29 cellular contexts compared by ENCODE assay signal in genomic region chr9:116760636-116761035, GRCh38.
"Had no signal": no experiment of that assay in that cellular context is flagged by ENCODE, and none has a peak within 500 bp of the region (broad histone marks: within the 10 kb centered on the region; RNA-seq: fewer than 3 reads in every experiment).

No MANE protein-coding gene starts in this region.

- H3K36me3 Mint-ChIP-seq: activated naive CD4-positive, alpha-beta T cell treated with anti-CD3 and anti-CD28 coated beads, Interleukin-2, amount 10 ng/mL, durations not matched to agents 7 days and 5 days; activated naive CD8-positive, alpha-beta T cell treated with anti-CD3 and anti-CD28 coated beads, Interleukin-2, amount 10 ng/mL, durations not matched to agents 7 days and 5 days had no signal

- H3K4me1 Mint-ChIP-seq: activated CD4-positive, alpha-beta memory T cell treated with anti-CD3 and anti-CD28 coated beads, Interleukin-2, amount 10 ng/mL, durations not matched to agents 7 days and 5 days; activated CD4-positive, alpha-beta T cell treated with anti-CD3 and anti-CD28 coated beads, Interleukin-2, amount 10 ng/mL, durations not matched to agents 7 days and 5 days; activated naive CD4-positive, alpha-beta T cell treated with anti-CD3 and anti-CD28 coated beads, Interleukin-2, amount 10 ng/mL, durations not matched to agents 7 days and 5 days; activated naive CD8-positive, alpha-beta T cell treated with anti-CD3 and anti-CD28 coated beads, Interleukin-2, amount 10 ng/mL, durations not matched to agents 7 days and 5 days; central memory CD8-positive, alpha-beta T cell had no signal

- ATAC-seq: activated naive CD4-positive, alpha-beta T cell treated with anti-CD3 and anti-CD28 coated beads, Interleukin-2, amount 50 U/mL, for 72 hours; activated T-cell treated with anti-CD3 and anti-CD28 coated beads, Interleukin-2, amount 50 U/mL, for 72 hours; esophagus mucosa; foreskin keratinocyte; gastrocnemius medialis; heart right ventricle had no signal

- H3K27ac ChIP-seq: brain microvascular endothelial cell, coronary artery, dorsolateral prefrontal cortex, epithelial cell of prostate, foreskin keratinocyte, gastrocnemius medialis, heart right ventricle, hepatocyte had no signal

- H2AFZ ChIP-seq: hepatocyte had no signal

- H3K79me2 ChIP-seq: hepatocyte had no signal

- H3K9me3 Mint-ChIP-seq: activated CD4-positive, alpha-beta memory T cell treated with anti-CD3 and anti-CD28 coated beads, Interleukin-2, amount 10 ng/mL, durations not matched to agents 7 days and 5 days; activated CD4-positive, alpha-beta T cell treated with anti-CD3 and anti-CD28 coated beads, Interleukin-2, amount 10 ng/mL, durations not matched to agents 7 days and 5 days; activated naive CD4-positive, alpha-beta T cell treated with anti-CD3 and anti-CD28 coated beads, Interleukin-2, amount 10 ng/mL, durations not matched to agents 7 days and 5 days; central memory CD8-positive, alpha-beta T cell had no signal

- H3K4me3 Mint-ChIP-seq: activated CD4-positive, alpha-beta memory T cell treated with anti-CD3 and anti-CD28 coated beads, Interleukin-2, amount 10 ng/mL, durations not matched to agents 7 days and 5 days; activated CD4-positive, alpha-beta T cell treated with anti-CD3 and anti-CD28 coated beads, Interleukin-2, amount 10 ng/mL, durations not matched to agents 7 days and 5 days; activated naive CD4-positive, alpha-beta T cell treated with anti-CD3 and anti-CD28 coated beads, Interleukin-2, amount 10 ng/mL, durations not matched to agents 7 days and 5 days; activated naive CD8-positive, alpha-beta T cell treated with anti-CD3 and anti-CD28 coated beads, Interleukin-2, amount 10 ng/mL, durations not matched to agents 7 days and 5 days; activated T-cell treated with anti-CD3 and anti-CD28 coated beads, Interleukin-2, amount 50 U/mL, for 24 hours; activated T-cell treated with anti-CD3 and anti-CD28 coated beads, Interleukin-2, amount 50 U/mL, for 72 hours; central memory CD8-positive, alpha-beta T cell; dendritic cell treated with granulocyte-macrophage colony-stimulating factor and Interleukin-4, amounts not matched to agents 40 ng/mL and 50 ng/mL, for 4 days; endodermal cell had no signal

- H3K27me3 ChIP-seq: brain microvascular endothelial cell, dorsolateral prefrontal cortex, gastrocnemius medialis, hepatocyte had no signal

- DNase-seq: activated CD4-positive, alpha-beta memory T cell treated with anti-CD3 and anti-CD28 coated beads, Interleukin-2, amount 10 ng/mL, durations not matched to agents 7 days and 5 days; activated CD4-positive, alpha-beta T cell treated with anti-CD3 and anti-CD28 coated beads for 1 hour; activated CD4-positive, alpha-beta T cell treated with anti-CD3 and anti-CD28 coated beads for 4 hours; activated CD4-positive, alpha-beta T cell treated with anti-CD3 and anti-CD28 coated beads, Interleukin-2, amount 10 ng/mL, durations not matched to agents 7 days and 5 days; activated CD4-positive, alpha-beta T cell treated with anti-CD3 and anti-CD28 coated beads, Interleukin-2, amount 50 U/mL, for 4 hours; activated CD8-positive, alpha-beta memory T cell treated with anti-CD3 and anti-CD28 coated beads, Interleukin-2, amount 50 U/mL, for 48 hours; activated gamma-delta T cell; activated naive CD4-positive, alpha-beta T cell; activated naive CD4-positive, alpha-beta T cell treated with anti-CD3 and anti-CD28 coated beads, Interleukin-2, amount 10 ng/mL, durations not matched to agents 7 days and 5 days; activated naive CD8-positive, alpha-beta T cell treated with anti-CD3 and anti-CD28 coated beads, Interleukin-2, amount 10 ng/mL, durations not matched to agents 7 days and 5 days; activated T-cell treated with anti-CD3 and anti-CD28 coated beads for 4 hours; activated T-cell treated with anti-CD3 and anti-CD28 coated beads, Interleukin-2, amount 50 U/mL, for 24 hours; activated T-cell treated with anti-CD3 and anti-CD28 coated beads, Interleukin-2, amount 50 U/mL, for 72 hours; brain microvascular endothelial cell; dorsolateral prefrontal cortex; effector memory CD4-positive, alpha-beta T cell; endodermal cell; foreskin keratinocyte; gastrocnemius medialis; glutamatergic neuron; heart right ventricle; T-helper 2 cell had no signal

- H3K27me3 Mint-ChIP-seq: activated CD4-positive, alpha-beta memory T cell treated with anti-CD3 and anti-CD28 coated beads, Interleukin-2, amount 10 ng/mL, durations not matched to agents 7 days and 5 days; activated CD4-positive, alpha-beta T cell treated with anti-CD3 and anti-CD28 coated beads, Interleukin-2, amount 10 ng/mL, durations not matched to agents 7 days and 5 days; activated naive CD4-positive, alpha-beta T cell treated with anti-CD3 and anti-CD28 coated beads, Interleukin-2, amount 10 ng/mL, durations not matched to agents 7 days and 5 days had no signal

- H3K4me1 ChIP-seq: foreskin keratinocyte, gastrocnemius medialis, heart right ventricle had no signal

- H3K27ac Mint-ChIP-seq: activated CD4-positive, alpha-beta memory T cell treated with anti-CD3 and anti-CD28 coated beads, Interleukin-2, amount 10 ng/mL, durations not matched to agents 7 days and 5 days; activated CD4-positive, alpha-beta T cell treated with anti-CD3 and anti-CD28 coated beads, Interleukin-2, amount 10 ng/mL, durations not matched to agents 7 days and 5 days; activated naive CD4-positive, alpha-beta T cell treated with anti-CD3 and anti-CD28 coated beads, Interleukin-2, amount 10 ng/mL, durations not matched to agents 7 days and 5 days; activated naive CD4-positive, alpha-beta T cell treated with anti-CD3 and anti-CD28 coated beads, Interleukin-2, amount 50 U/mL, for 72 hours; activated naive CD8-positive, alpha-beta T cell treated with anti-CD3 and anti-CD28 coated beads, Interleukin-2, amount 10 ng/mL, durations not matched to agents 7 days and 5 days; activated T-cell treated with anti-CD3 and anti-CD28 coated beads, Interleukin-2, amount 50 U/mL, for 24 hours; activated T-cell treated with anti-CD3 and anti-CD28 coated beads, Interleukin-2, amount 50 U/mL, for 72 hours; dendritic cell treated with granulocyte-macrophage colony-stimulating factor and Interleukin-4, amounts not matched to agents 40 ng/mL and 50 ng/mL, for 4 days; endodermal cell had no signal

- H3K4me2 ChIP-seq: hepatocyte had no signal

- H3K36me3 ChIP-seq: brain microvascular endothelial cell, gastrocnemius medialis, heart right ventricle had no signal

- H3K9me3 ChIP-seq: gastrocnemius medialis had no signal

- H3K4me3 ChIP-seq: coronary artery, dorsolateral prefrontal cortex, gastrocnemius medialis, heart right ventricle, hepatocyte had no signal
